ENCODE assay signal across 26 cellular contexts in the genomic region with DNA sequence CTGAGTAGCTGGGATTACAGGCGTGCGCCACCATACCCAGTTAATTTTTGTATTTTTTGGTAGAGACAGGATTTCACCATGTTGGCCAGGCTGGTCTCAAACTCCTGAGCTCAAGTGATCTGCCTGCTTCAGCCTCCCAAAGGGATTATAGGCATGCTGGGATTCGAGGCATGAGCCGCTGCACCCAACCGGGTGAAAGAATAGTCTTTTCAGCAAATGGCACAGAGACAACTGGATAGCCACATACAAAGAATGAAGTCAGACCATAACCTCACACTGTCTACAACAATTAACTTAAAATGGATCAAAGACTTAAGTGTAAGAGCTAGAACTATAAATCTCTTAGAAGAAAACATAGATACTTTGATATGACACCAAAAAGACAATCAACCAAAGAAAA.
A peak's percentile ranks its signal among the peaks of the same experiment; 100 is the strongest.
DNase-seq lines count a peak whose midpoint lies in the region; ATAC-seq, FAIRE-seq and TF ChIP-seq lines count a peak whose summit lies in the region.
"Had no signal": no experiment of that assay in that cellular context is flagged by ENCODE, and none has a peak within 500 bp of the region (broad histone marks: within the 10 kb centered on the region; RNA-seq: fewer than 3 reads in every experiment).

No MANE protein-coding gene starts in this region.

- H3K4me2 ChIP-seq in BLaER1 treated with 17β-estradiol and CSF1 and Interleukin-3, amounts not matched to agents 10 nM and 100 nM: peak overlapping the region in 8 of 11 experiments; percentile 33 to 96 (median 83); a peak in 16 of 22 replicates
- H3K4me2 ChIP-seq: SK-N-SH had no signal

- H3K9ac ChIP-seq in BLaER1 treated with 17β-estradiol and CSF1 and Interleukin-3, amounts not matched to agents 10 nM and 100 nM: no peak overlapping the region
- H3K9ac ChIP-seq: SK-N-SH had no signal

- TF ChIP-seq POLR2A in Peyer's patch (IDR thresholded peaks at IDR 0.05) (no peak), GM12891 (IDR thresholded peaks at IDR 0.05; ENCODE audit: low read depth, low read length) (no peak)

- peaks cover 0 to 13% (median 3%) of the 10 kb centered on the region in 11 experiments; a peak in 5 of 22 replicates for H3K36me3 ChIP-seq in BLaER1 treated with 17β-estradiol and CSF1 and Interleukin-3, amounts not matched to agents 10 nM and 100 nM
- H3K36me3 ChIP-seq in Peyer's patch (peaks cover 0 to 6% (median 0%) of the 10 kb centered on the region in 3 donors), upper lobe of right lung (no peaks in the 10 kb centered on the region), MG63 (no peaks in the 10 kb centered on the region)

- H3K4me1 ChIP-seq in BLaER1 treated with 17β-estradiol and CSF1 and Interleukin-3, amounts not matched to agents 10 nM and 100 nM: peaks cover 17 to 79% (median 54%) of the 10 kb centered on the region in 10 experiments
- H3K4me1 ChIP-seq in Peyer's patch (no peaks in the 10 kb centered on the region), upper lobe of right lung (no peaks in the 10 kb centered on the region)

- intact Hi-C loops in upper lobe of right lung (cut with DNase I): no loop called here

- peak overlapping the region in 5 of 11 experiments; percentile 10 to 75 (median 56); a peak in 6 of 22 replicates for H3K27ac ChIP-seq in BLaER1 treated with 17β-estradiol and CSF1 and Interleukin-3, amounts not matched to agents 10 nM and 100 nM
- no peak overlapping the region for H3K27ac ChIP-seq in Peyer's patch
- no peak overlapping the region for H3K27ac ChIP-seq in upper lobe of right lung

- DNase-seq in Peyer's patch (peak in 2 of 3 donors; percentile 15 to 22), left lobe of liver (ENCODE audit: low spot score) (peak; percentile 16), upper lobe of right lung (peak; percentile 15), GM12891 (ENCODE audit: insufficient read length, low spot score) (no peak), NCI-H187 (lab: John Stamatoyannopoulos, UW) (no peak), MG63 (no peak)
- DNase-seq: Calu3, DMS79 treated with DMSO at 0.1 percent for 48 hours, GF-D8, H7, IMR-90, KG1, MM.1S, NCI-H1417, NCI-H1694, NCI-H2081 treated with DMSO at 0.1 percent for 48 hours, NCI-H2171, NCI-H226, NCI-H510A, NCI-H69, SK-N-SH, SW 1271 had no signal

- no peak overlapping the region for H3K4me3 ChIP-seq in BLaER1 treated with 17β-estradiol and CSF1 and Interleukin-3, amounts not matched to agents 10 nM and 100 nM
- H3K4me3 ChIP-seq in Peyer's patch: no peak overlapping the region
- no peak overlapping the region for H3K4me3 ChIP-seq in upper lobe of right lung
- H3K4me3 ChIP-seq in MG63: no peak overlapping the region

- TF ChIP-seq CTCF in Peyer's patch (IDR thresholded peaks at IDR 0.05) (no peak), upper lobe of right lung (IDR thresholded peaks at IDR 0.05) (no peak)

- peaks cover 0 to 7% (median 0%) of the 10 kb centered on the region in 11 experiments; a peak in 2 of 22 replicates for H4K20me1 ChIP-seq in BLaER1 treated with 17β-estradiol and CSF1 and Interleukin-3, amounts not matched to agents 10 nM and 100 nM

- ATAC-seq in left lobe of liver (no peak), upper lobe of right lung (no peak)
- ATAC-seq: Panc1 had no signal

- no peaks in the 10 kb centered on the region for H3K9me3 ChIP-seq in BLaER1 treated with 17β-estradiol and CSF1 and Interleukin-3, amounts not matched to agents 10 nM and 100 nM (replicated peaks in 1 of 11)
- no peaks in the 10 kb centered on the region for H3K9me3 ChIP-seq in Peyer's patch
- no peaks in the 10 kb centered on the region for H3K9me3 ChIP-seq in upper lobe of right lung
- no peaks in the 10 kb centered on the region for H3K9me3 ChIP-seq in MG63
- H3K9me3 ChIP-seq: SK-N-SH had no signal

- no peaks in the 10 kb centered on the region for H3K27me3 ChIP-seq in BLaER1 treated with 17β-estradiol and CSF1 and Interleukin-3, amounts not matched to agents 10 nM and 100 nM
- H3K27me3 ChIP-seq in Peyer's patch (no peaks in the 10 kb centered on the region), upper lobe of right lung (no peaks in the 10 kb centered on the region), MG63 (no peaks in the 10 kb centered on the region)

- FAIRE-seq in GM12891 (lab: Jason Lieb, UNC): no peak
- FAIRE-seq: GM12892, GM19239 had no signal

TF ChIP-seq in GM12891, 5 proteins besides CTCF, POLR2A, EP300 and RAD21:
- TF ChIP-seq POU2F2 (IDR thresholded peaks at IDR 0.05; ENCODE audit: low read depth, low read length): no peak
- TF ChIP-seq SPI1 (IDR thresholded peaks at IDR 0.05; ENCODE audit: low read depth, low read length): no peak
- no peak for TF ChIP-seq TAF1 (IDR thresholded peaks at IDR 0.05; ENCODE audit: low read depth, low read length)
- no peak for TF ChIP-seq POLR2AphosphoS5 (IDR thresholded peaks at IDR 0.05; ENCODE audit: low read depth, low read length)
TF ChIP-seq in GM12891: peak in this region for 0.

Comparison
In these comparisons a context has a peak if more than half of its experiments do, and no peak if none do; other contexts are left out.
1. DNase-seq: peak in Peyer's patch (2 of 3), left lobe of liver (single experiment) and upper lobe of right lung (single experiment); none in GM12891 (single experiment), NCI-H187 (0 of 2) and MG63 (single experiment).